8 cellular contexts compared by ENCODE assay signal in genomic region chr1:244050835-244051444, GRCh38. TPM values are rescaled to one million over a fixed set of nuclear protein-coding genes. Genes with fewer than 3 reads are reported as not detected.
DNase-seq lines count a peak whose midpoint lies in the region; ATAC-seq and TF ChIP-seq lines count a peak whose summit lies in the region.

TSS of gene ZBTB18 (plus strand) at chr1:244051283. CDS start at chr1:244051432, 149 bp downstream.

- H3K27ac ChIP-seq in duodenal mucosa (ENCODE audit: low read depth, low read length) (peak within 1 kb of the TSS; percentile 27), lung (ENCODE audit: low read depth in 1 of 2, low read length in 1 of 2) (peak within 1 kb of the TSS; percentile 70 to 78), thyroid gland (peak within 1 kb of the TSS in 2 of 3 donors; percentile 0 to 62)

- no peak for TF ChIP-seq CTCF in lung (IDR thresholded peaks at IDR 0.05; ENCODE audit: control extremely low read depth, extremely low read depth)
- no peak for TF ChIP-seq CTCF in thyroid gland (IDR thresholded peaks at IDR 0.05)

- peaks cover 24 to 35% of the 10 kb centered on the region in 2 donors for H3K4me1 ChIP-seq in duodenal mucosa (ENCODE audit: control insufficient read depth in 1 of 2, insufficient read depth in 2 of 2, low read length in 2 of 2)
- H3K4me1 ChIP-seq in lung (ENCODE audit: control insufficient read depth in 2 of 2, insufficient read depth in 2 of 2, low read length in 2 of 2): peaks cover 0 to 3% of the 10 kb centered on the region in 2 donors
- H3K4me1 ChIP-seq in thyroid gland: peaks cover 6 to 13% of the 10 kb centered on the region in 2 donors

- intact Hi-C loops in thyroid gland (cut with DNase I): loop anchor here (10.0 kb wide), 1 partner anchor 224 kb away; no protein-coding TSS in a partner anchor

- H3K9me3 ChIP-seq in duodenal mucosa (ENCODE audit: control insufficient read depth in 1 of 2, low read length in 2 of 2): no peaks in the 10 kb centered on the region
- H3K9me3 ChIP-seq in lung (ENCODE audit: control insufficient read depth in 2 of 2, insufficient read depth in 1 of 2, low read length in 1 of 2): no peaks in the 10 kb centered on the region
- H3K9me3 ChIP-seq in thyroid gland: no peaks in the 10 kb centered on the region

- DNase-seq in C1 segment of cervical spinal cord (lab: John Stamatoyannopoulos, UW) (peak in 8 of 14 donors; percentile 21 to 92 (median 37)), HT1080 (ENCODE audit: low read depth) (peak; percentile 29), RKO (ENCODE audit: low spot score) (peak; percentile 7), lung (ENCODE audit: low spot score) (no peak), thyroid gland (no peak)

- peak within 1 kb of the TSS; percentile 56 to 94 for H3K9ac ChIP-seq in duodenal mucosa (ENCODE audit: low read depth in 1 of 2, low read length in 2 of 2)

- peaks cover 13 to 19% of the 10 kb centered on the region in 2 donors for H3K36me3 ChIP-seq in duodenal mucosa (ENCODE audit: control insufficient read depth in 1 of 2, insufficient read depth in 2 of 2, low read length in 2 of 2)
- H3K36me3 ChIP-seq in lung (ENCODE audit: control insufficient read depth in 2 of 2, insufficient read depth in 2 of 2, low read length in 2 of 2): peaks cover 10 to 16% of the 10 kb centered on the region in 2 donors
- peaks cover 16 to 22% of the 10 kb centered on the region in 2 donors for H3K36me3 ChIP-seq in thyroid gland

- WGBS in lung, 2 donors: 22 to 30% methylated on average over 4 of the region's 4 CpGs
- 49 to 51% methylated on average over 4 of the region's 4 CpGs for WGBS in thyroid gland, 2 donors

- H3K27me3 ChIP-seq in duodenal mucosa (ENCODE audit: control insufficient read depth in 1 of 2, insufficient read depth in 2 of 2, low read length in 2 of 2): no peaks in the 10 kb centered on the region
- no peaks in the 10 kb centered on the region for H3K27me3 ChIP-seq in lung (ENCODE audit: control insufficient read depth, insufficient read depth)
- H3K27me3 ChIP-seq in thyroid gland: no peaks in the 10 kb centered on the region

- no peak for TF ChIP-seq POLR2A in thyroid gland (IDR thresholded peaks at IDR 0.05)

- ATAC-seq in lung (ENCODE audit: insufficient read depth, low FRiP score) (no peak), HG03571 (IDR thresholded peaks at IDR 0.05; ENCODE audit: unreplicated experiment) (no peak), GM19324 (IDR thresholded peaks at IDR 0.05; ENCODE audit: low FRiP score, unreplicated experiment) (no peak)

- H3K4me3 ChIP-seq in duodenal mucosa (ENCODE audit: low read depth in 1 of 2, low read length in 2 of 2) (peak within 1 kb of the TSS; percentile 62 to 96), lung (peak within 1 kb of the TSS; percentile 72), thyroid gland (replicated peaks in 1 of 3) (peak within 1 kb of the TSS in 1 of 3 donors; percentile 79)

RNA-seq across cellular contexts. Expression of gene ZBTB18, which starts in this region (rescaled TPM):
- 13.0 and 16.7 TPM in 2 replicates for total RNA-seq in HT1080 (2014; rRNA removed; shearing (Covaris generic))
- 15.7 and 19.8 TPM in 2 replicates for polyA plus RNA-seq in HT1080 (2015; cell fraction: cytosol; rRNA removed)
- 22.8 and 26.1 TPM in 2 replicates for polyA plus RNA-seq in HT1080 (2015; cell fraction: nucleus; rRNA removed)
- total RNA-seq in lung (10 to 100 TPM; 21.0 to 21.3 TPM), thyroid gland (10 to 100 TPM; 15.5 to 20.6 (median 18.3) TPM)
- polyA plus RNA-seq in lung: 10 to 100 TPM in 1 of 2 donors, 1 to 10 TPM in 1; 8.9 to 15.8 TPM

Comparison
In these comparisons a context has a peak if more than half of its experiments do, and no peak if none do; other contexts are left out.
1. DNase-seq: peak in C1 segment of cervical spinal cord (8 of 14), HT1080 (single experiment) and RKO (single experiment); none in lung (single experiment) and thyroid gland (0 of 2).
2. Peak in every context shown above with its lines, with median percentiles within 50 percentile points of each other: H3K27ac ChIP-seq.